ENCODE assay signal across 9 cellular contexts in the genomic region with DNA sequence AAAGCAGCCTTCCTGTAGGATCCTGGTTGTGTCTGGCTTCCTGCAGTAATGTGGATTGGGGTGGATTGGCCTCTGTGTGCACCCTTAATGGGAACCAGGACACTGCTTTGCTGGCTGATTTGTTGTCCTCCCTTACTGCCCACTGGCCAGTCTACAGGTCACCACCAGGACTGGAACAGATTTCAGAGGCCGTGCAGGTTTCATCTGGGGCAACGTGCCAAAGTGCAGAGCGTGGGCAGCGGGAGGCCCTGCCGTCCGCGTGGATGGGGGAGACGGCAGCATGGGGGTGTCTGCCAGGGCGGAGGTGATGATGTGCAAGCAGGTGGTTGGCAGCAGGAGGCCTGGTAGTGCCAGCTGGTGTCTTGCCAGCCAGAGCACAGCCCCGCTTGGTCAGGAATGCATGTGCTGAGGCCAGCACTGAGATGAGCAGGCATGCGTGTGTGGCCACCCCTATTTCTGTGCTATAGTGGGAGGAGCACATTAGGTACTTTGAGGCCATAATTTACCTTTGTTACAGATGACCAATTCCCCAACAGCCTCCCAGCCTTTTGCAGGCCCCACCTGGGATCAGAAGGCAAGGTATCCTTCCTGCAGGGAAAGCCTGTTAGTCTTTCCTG.
A peak's percentile ranks its signal among the peaks of the same experiment; 100 is the strongest.
DNase-seq lines count a peak whose midpoint lies in the region; ATAC-seq lines count a peak whose summit lies in the region.
"Had no signal": no experiment of that assay in that cellular context is flagged by ENCODE, and none has a peak within 500 bp of the region (broad histone marks: within the 10 kb centered on the region; RNA-seq: fewer than 3 reads in every experiment).

No MANE protein-coding gene starts in this region.

- DNase-seq in NCI-H1694 (lab: John Stamatoyannopoulos, UW) (peak; percentile 19), kidney glomerular epithelial cell (lab: John Stamatoyannopoulos, UW) (peak; percentile 46), OCI-M2 (lab: John Stamatoyannopoulos, UW; ENCODE audit: unreplicated experiment) (no peak)
- DNase-seq: effector CD8-positive, alpha-beta T cell; small intestine had no signal

- H3K36me3 ChIP-seq in stomach smooth muscle (ENCODE audit: control insufficient read depth in 2 of 2, insufficient read depth in 2 of 2, low read length in 2 of 2), result peaks cover 0 to 4% of the 10 kb centered on the region in 2 donors

- H3K27me3 ChIP-seq in stomach smooth muscle (ENCODE audit: control insufficient read depth in 1 of 2, insufficient read depth in 2 of 2, low read length in 2 of 2), result no peaks in the 10 kb centered on the region

- no peak overlapping the region for H3K9ac ChIP-seq in stomach smooth muscle (ENCODE audit: low read length in 2 of 2)

- H3K9me3 ChIP-seq in stomach smooth muscle (ENCODE audit: control insufficient read depth in 2 of 2, low read length in 2 of 2), result no peaks in the 10 kb centered on the region

- H3K27ac ChIP-seq in angular gyrus (ENCODE audit: low read depth, low read length) (peak overlapping the region; percentile 26), stomach smooth muscle (ENCODE audit: low read length) (peak overlapping the region; percentile 41)

- ATAC-seq in HG02884 (IDR thresholded peaks at IDR 0.05; ENCODE audit: unreplicated experiment), result no peak
- ATAC-seq in GM21529 (IDR thresholded peaks at IDR 0.05; ENCODE audit: unreplicated experiment), result no peak

- peak overlapping the region in 1 of 2 donors; percentile 54 for H3K4me3 ChIP-seq in stomach smooth muscle (ENCODE audit: low read length in 2 of 2)

- H3K4me1 ChIP-seq in stomach smooth muscle (ENCODE audit: control insufficient read depth, insufficient read depth, low read length), result peaks cover 32% of the 10 kb centered on the region
